21 cellular contexts compared by ENCODE assay signal in the genomic region with DNA sequence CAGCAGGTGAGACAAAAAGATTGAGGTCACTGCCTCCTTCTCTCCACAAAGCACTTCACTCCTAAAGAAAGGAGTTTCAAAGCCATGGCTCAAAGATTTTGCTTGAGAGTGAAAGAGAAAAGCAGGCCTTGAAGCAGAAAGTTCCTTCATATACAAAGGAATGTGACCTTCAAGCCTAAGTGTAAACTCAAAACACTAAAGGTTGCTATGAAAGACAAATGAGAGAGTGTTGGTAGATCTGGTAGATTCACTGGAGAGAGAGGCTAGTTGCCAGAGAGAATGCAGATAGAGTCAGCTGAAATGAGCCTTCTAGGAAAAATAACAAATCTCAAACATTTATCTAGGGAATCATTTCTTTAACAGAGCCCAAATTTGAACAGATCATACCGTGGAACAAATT.
"Had no signal": no experiment of that assay in that cellular context is flagged by ENCODE, and none has a peak within 500 bp of the region (broad histone marks: within the 10 kb centered on the region; RNA-seq: fewer than 3 reads in every experiment).

No MANE protein-coding gene starts in this region.

- H3K4me3 Mint-ChIP-seq: naive thymus-derived CD8-positive, alpha-beta T cell; stimulated activated naive B cell treated with anti-CD40 and anti-IgM and Interleukin-4, amounts not matched to agents 10 μg/mL and 1 μg/mL and 100 μg/mL, for 72 hours; stimulated activated naive CD8-positive, alpha-beta T cell treated with anti-CD3 and anti-CD28 coated beads, Interleukin-15, amount 100 ng/mL, for 72 hours had no signal

- DNase-seq: colonic mucosa; effector CD4-positive, alpha-beta T cell; heart right ventricle; hypothalamus; islet precursor cell; mammary epithelial cell; mucosa of descending colon; naive thymus-derived CD8-positive, alpha-beta T cell; nucleus accumbens; ovary; sigmoid colon; stimulated activated CD4-positive, alpha-beta T cell treated with anti-CD3 and anti-CD28 coated beads, Interleukin-2, amount 100 ng/mL, for 24 hours; stimulated activated CD4-positive, alpha-beta T cell treated with anti-CD3 and anti-CD28 coated beads, Interleukin-4, amount 100 ng/mL, for 4 hours; stimulated activated naive B cell treated with anti-CD40 and anti-IgM and Interleukin-4, amounts not matched to agents 10 μg/mL and 1 μg/mL and 100 μg/mL, for 72 hours; stimulated activated naive CD8-positive, alpha-beta T cell treated with anti-CD3 and anti-CD28 coated beads, Interleukin-15, amount 100 ng/mL, for 72 hours; testis had no signal

- H3K4me3 ChIP-seq: colonic mucosa, heart right ventricle, mucosa of descending colon, ovary, right atrium auricular region, sigmoid colon, skin epidermis, testis, tibial nerve had no signal

- H3K9me3 ChIP-seq: colonic mucosa, mucosa of descending colon, ovary, right atrium auricular region, sigmoid colon, testis, tibial nerve had no signal

- H3K27ac ChIP-seq: colonic mucosa, heart right ventricle, ovary, right atrium auricular region, sigmoid colon, skin epidermis, testis, tibial nerve had no signal

- H3K4me1 Mint-ChIP-seq: naive thymus-derived CD8-positive, alpha-beta T cell; stimulated activated naive B cell treated with anti-CD40 and anti-IgM and Interleukin-4, amounts not matched to agents 10 μg/mL and 1 μg/mL and 100 μg/mL, for 72 hours; stimulated activated naive CD8-positive, alpha-beta T cell treated with anti-CD3 and anti-CD28 coated beads, Interleukin-15, amount 100 ng/mL, for 72 hours had no signal

- H3K36me3 ChIP-seq: colonic mucosa, heart right ventricle, ovary, right atrium auricular region, sigmoid colon, tibial nerve had no signal

- H3K27ac Mint-ChIP-seq: naive thymus-derived CD8-positive, alpha-beta T cell; stimulated activated naive B cell treated with anti-CD40 and anti-IgM and Interleukin-4, amounts not matched to agents 10 μg/mL and 1 μg/mL and 100 μg/mL, for 72 hours; stimulated activated naive CD8-positive, alpha-beta T cell treated with anti-CD3 and anti-CD28 coated beads, Interleukin-15, amount 100 ng/mL, for 72 hours had no signal

- H3K27me3 ChIP-seq: colonic mucosa, heart right ventricle, ovary, right atrium auricular region, sigmoid colon, testis, tibial nerve had no signal

- ATAC-seq: esophagus mucosa; heart right ventricle; left lobe of liver; mucosa of descending colon; naive thymus-derived CD8-positive, alpha-beta T cell; stimulated activated naive B cell treated with anti-CD40 and anti-IgM and Interleukin-4, amounts not matched to agents 10 μg/mL and 1 μg/mL and 100 μg/mL, for 72 hours; stimulated activated naive CD8-positive, alpha-beta T cell treated with anti-CD3 and anti-CD28 coated beads, Interleukin-15, amount 100 ng/mL, for 72 hours had no signal

- H3K36me3 Mint-ChIP-seq: stimulated activated naive B cell treated with anti-CD40 and anti-IgM and Interleukin-4, amounts not matched to agents 10 μg/mL and 1 μg/mL and 100 μg/mL, for 72 hours had no signal

- H3K27me3 Mint-ChIP-seq: naive thymus-derived CD8-positive, alpha-beta T cell; stimulated activated naive B cell treated with anti-CD40 and anti-IgM and Interleukin-4, amounts not matched to agents 10 μg/mL and 1 μg/mL and 100 μg/mL, for 72 hours; stimulated activated naive CD8-positive, alpha-beta T cell treated with anti-CD3 and anti-CD28 coated beads, Interleukin-15, amount 100 ng/mL, for 72 hours had no signal

- H3K4me1 ChIP-seq: colonic mucosa, heart right ventricle, right atrium auricular region, sigmoid colon, testis, tibial nerve had no signal
